In genomic region chr1:52925571-52926005, GRCh38 we compare ENCODE assay signal across 1 cellular context.
TF ChIP-seq lines count a peak whose summit lies in the region.

No MANE protein-coding gene starts in this region.

TF ChIP-seq in HepG2, 621 proteins besides CTCF, POLR2A, EP300 and RAD21 (continued from another document):
- TF ChIP-seq ZNF646 (CRISPR knock-in tag; IDR thresholded peaks at IDR 0.05) (no peak), ZBTB33 (CRISPR knock-in tag; IDR thresholded peaks at IDR 0.05) (no peak), ZNF12 (CRISPR knock-in tag; IDR thresholded peaks at IDR 0.05) (no peak), KLF13 (CRISPR knock-in tag; IDR thresholded peaks at IDR 0.05) (no peak), NFE2L1 (CRISPR knock-in tag; IDR thresholded peaks at IDR 0.05; ENCODE audit: borderline replicate concordance) (no peak), XRCC5 (optimal IDR thresholded peaks at IDR 0.05; ENCODE audit: low read length) (no peak), IRF1 (CRISPR knock-in tag; IDR thresholded peaks at IDR 0.05; ENCODE audit: low read depth) (no peak), ZNF784 (CRISPR knock-in tag; IDR thresholded peaks at IDR 0.05; ENCODE audit: borderline replicate concordance) (no peak), RNF2 (conservative IDR thresholded peaks at IDR 0.05; ENCODE audit: low read depth) (no peak), KMT2A (CRISPR knock-in tag; IDR thresholded peaks at IDR 0.05) (peak; percentile 32; the same call in 1 of the 2 replicates), ZNF598 (CRISPR knock-in tag; IDR thresholded peaks at IDR 0.05; ENCODE audit: borderline replicate concordance) (no peak), HNRNPH1 (optimal IDR thresholded peaks at IDR 0.05; ENCODE audit: low read depth, low read length) (no peak), NFE2L2 (IDR thresholded peaks at IDR 0.05; ENCODE audit: low read length) (no peak), CHD2 (IDR thresholded peaks at IDR 0.05; ENCODE audit: low read depth, low read length) (no peak), ZMYM3 (CRISPR knock-in tag; IDR thresholded peaks at IDR 0.05) (no peak), CC2D1A (CRISPR knock-in tag; IDR thresholded peaks at IDR 0.05) (no peak), ZNF432 (CRISPR knock-in tag; IDR thresholded peaks at IDR 0.05; ENCODE audit: borderline replicate concordance) (no peak), ARID3A (IDR thresholded peaks at IDR 0.05; ENCODE audit: low read depth, low read length) (peak; percentile 90), ZNF891 (CRISPR knock-in tag; IDR thresholded peaks at IDR 0.05) (no peak), ZNF263 (CRISPR knock-in tag; IDR thresholded peaks at IDR 0.05) (no peak), KDM6A (CRISPR knock-in tag; IDR thresholded peaks at IDR 0.05; ENCODE audit: low read depth) (no peak), MBNL3 (CRISPR knock-in tag; conservative IDR thresholded peaks at IDR 0.05) (no peak), ZSCAN29 (CRISPR knock-in tag; conservative IDR thresholded peaks at IDR 0.05) (no peak), DMAP1 (CRISPR knock-in tag; IDR thresholded peaks at IDR 0.05) (no peak), MEIS2 (CRISPR knock-in tag; IDR thresholded peaks at IDR 0.05) (no peak), ZBTB4 (CRISPR knock-in tag; IDR thresholded peaks at IDR 0.05; ENCODE audit: borderline replicate concordance) (no peak), CREBL2 (CRISPR knock-in tag; IDR thresholded peaks at IDR 0.05; ENCODE audit: borderline replicate concordance) (no peak), SIN3A (IDR thresholded peaks at IDR 0.05; ENCODE audit: borderline replicate concordance, low read depth, low read length) (no peak), GTF3A (CRISPR knock-in tag; conservative IDR thresholded peaks at IDR 0.05) (no peak), MAZ (IDR thresholded peaks at IDR 0.05; ENCODE audit: borderline replicate concordance, low read depth, low read length) (no peak), MAZ (CRISPR knock-in tag; IDR thresholded peaks at IDR 0.05; ENCODE audit: low read depth) (no peak), SRSF9 (IDR thresholded peaks at IDR 0.05; ENCODE audit: borderline replicate concordance, insufficient read depth, low read depth, low read length, poor library complexity, severe bottlenecking) (no peak), ZNF543 (CRISPR knock-in tag; IDR thresholded peaks at IDR 0.05) (no peak), HNF4A (CRISPR knock-in tag; IDR thresholded peaks at IDR 0.05) (peak; percentile 84), HMGXB3 (CRISPR knock-in tag; IDR thresholded peaks at IDR 0.05; ENCODE audit: borderline replicate concordance) (no peak), SCMH1 (CRISPR knock-in tag; IDR thresholded peaks at IDR 0.05; ENCODE audit: borderline replicate concordance) (no peak), ZNF234 (CRISPR knock-in tag; conservative IDR thresholded peaks at IDR 0.05) (no peak), FOXO4 (CRISPR knock-in tag; conservative IDR thresholded peaks at IDR 0.05) (no peak), ESRRA (CRISPR knock-in tag; IDR thresholded peaks at IDR 0.05; ENCODE audit: low read depth) (no peak)
TF ChIP-seq in HepG2: peak in this region for 76.
